Comparison of ENCODE assay signal across 8 cellular contexts in genomic region chr5:180718810-180719453, GRCh38.
DNase-seq lines count a peak whose midpoint lies in the region; ATAC-seq and TF ChIP-seq lines count a peak whose summit lies in the region.

No MANE protein-coding gene starts in this region.

- peak; percentile 48 for DNase-seq in NCI-H2196 (lab: John Stamatoyannopoulos, UW; ENCODE audit: unreplicated experiment)
- no peak for DNase-seq in NCI-H2196 treated with DMSO at 0.1 percent for 48 hours (lab: John Stamatoyannopoulos, UW; ENCODE audit: unreplicated experiment)
- DNase-seq in HL-60 (ENCODE audit: low read depth in 1 of 2, low spot score in 1 of 2) = peak in 1 of 2 experiments; percentile 7
- DNase-seq in T-helper 9 cell = peak; percentile 5
- DNase-seq in epithelial cell of esophagus (ENCODE audit: low read depth) = peak; percentile 40
- DNase-seq in non-pigmented ciliary epithelial cell (ENCODE audit: low read depth) = peak; percentile 4
- DNase-seq in COR-L47 (lab: John Stamatoyannopoulos, UW) = no peak

- H3K27ac ChIP-seq in HL-60 (replicated peaks) = no peak overlapping the region

- TF ChIP-seq CTCF in HL-60 (IDR thresholded peaks at IDR 0.05; ENCODE audit: insufficient read depth, low read length) = peak; percentile 25
- peak; percentile 68 for TF ChIP-seq CTCF in epithelial cell of esophagus (IDR thresholded peaks at IDR 0.05; ENCODE audit: insufficient read depth, low read depth, low read length, missing control alignments)

- no peaks in the 10 kb centered on the region for H3K27me3 ChIP-seq in HL-60 (ENCODE audit: insufficient read depth, poor library complexity, severe bottlenecking)

- no peak for ATAC-seq in GM18870 (IDR thresholded peaks at IDR 0.05; ENCODE audit: unreplicated experiment)

- H3K4me3 ChIP-seq in HL-60 (replicated peaks; ENCODE audit: insufficient read depth, low read length) = no peak overlapping the region
- no peak overlapping the region for H3K4me3 ChIP-seq in epithelial cell of esophagus (ENCODE audit: low read length)

Comparison
In these comparisons a context has a peak if more than half of its experiments do, and no peak if none do; other contexts are left out.
1. DNase-seq: peak in NCI-H2196 (single experiment), T-helper 9 cell (single experiment), epithelial cell of esophagus (single experiment) and non-pigmented ciliary epithelial cell (single experiment); none in NCI-H2196 treated with DMSO at 0.1 percent for 48 hours (single experiment) and COR-L47 (single experiment).